ENCODE assay signal across 1 cellular context in the genomic region with DNA sequence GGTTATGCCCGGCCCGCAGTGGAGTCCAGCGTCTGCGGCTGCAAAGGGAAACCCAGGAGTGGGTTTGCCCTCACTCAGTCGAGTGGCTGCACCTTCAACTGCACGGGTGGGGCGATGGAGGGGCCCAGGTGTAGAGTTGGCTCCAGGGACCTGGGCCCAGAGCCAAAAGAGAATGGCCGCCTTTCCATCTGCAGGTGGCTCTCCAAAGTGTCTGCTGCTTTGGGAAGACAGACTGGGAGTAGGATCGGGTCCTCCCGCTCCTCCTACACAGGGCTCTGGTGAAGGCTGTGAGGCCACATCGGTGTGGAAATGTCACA.
TF ChIP-seq lines count a peak whose summit lies in the region.

No MANE protein-coding gene starts in this region.

TF ChIP-seq in K562, 482 proteins besides CTCF, POLR2A, EP300 and RAD21 (continued from another document):
- TF ChIP-seq, protein P1, sequence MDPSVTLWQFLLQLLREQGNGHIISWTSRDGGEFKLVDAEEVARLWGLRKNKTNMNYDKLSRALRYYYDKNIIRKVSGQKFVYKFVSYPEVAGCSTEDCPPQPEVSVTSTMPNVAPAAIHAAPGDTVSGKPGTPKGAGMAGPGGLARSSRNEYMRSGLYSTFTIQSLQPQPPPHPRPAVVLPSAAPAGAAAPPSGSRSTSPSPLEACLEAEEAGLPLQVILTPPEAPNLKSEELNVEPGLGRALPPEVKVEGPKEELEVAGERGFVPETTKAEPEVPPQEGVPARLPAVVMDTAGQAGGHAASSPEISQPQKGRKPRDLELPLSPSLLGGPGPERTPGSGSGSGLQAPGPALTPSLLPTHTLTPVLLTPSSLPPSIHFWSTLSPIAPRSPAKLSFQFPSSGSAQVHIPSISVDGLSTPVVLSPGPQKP (CRISPR knock-in tag; IDR thresholded peaks at IDR 0.05), result no peak
- TF ChIP-seq, protein P2, sequence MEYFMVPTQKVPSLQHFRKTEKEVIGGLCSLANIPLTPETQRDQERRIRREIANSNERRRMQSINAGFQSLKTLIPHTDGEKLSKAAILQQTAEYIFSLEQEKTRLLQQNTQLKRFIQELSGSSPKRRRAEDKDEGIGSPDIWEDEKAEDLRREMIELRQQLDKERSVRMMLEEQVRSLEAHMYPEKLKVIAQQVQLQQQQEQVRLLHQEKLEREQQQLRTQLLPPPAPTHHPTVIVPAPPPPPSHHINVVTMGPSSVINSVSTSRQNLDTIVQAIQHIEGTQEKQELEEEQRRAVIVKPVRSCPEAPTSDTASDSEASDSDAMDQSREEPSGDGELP (CRISPR knock-in tag; IDR thresholded peaks at IDR 0.05; ENCODE audit: borderline replicate concordance), result 0 out of 2 replicates have a peak, but pooled peaks have one; percentile 24
- TF ChIP-seq NFIC (IDR thresholded peaks at IDR 0.05) (peak; percentile 35), PYGO2 (tag; IDR thresholded peaks at IDR 0.05) (no peak)
